Comparison of ENCODE assay signal across 20 cellular contexts in genomic region chr1:72023063-72023647, GRCh38.
"Had no signal": no experiment of that assay in that cellular context is flagged by ENCODE, and none has a peak within 500 bp of the region (broad histone marks: within the 10 kb centered on the region; RNA-seq: fewer than 3 reads in every experiment).

No MANE protein-coding gene starts in this region.

- DNase-seq: activated CD4-positive, alpha-beta T cell treated with anti-CD3 and anti-CD28 coated beads, Interleukin-2, amount 50 U/mL, for 1 hour; activated CD4-positive, CD25-positive, alpha-beta regulatory T cell treated with anti-CD3 and anti-CD28 coated beads, Interleukin-2, amount 50 U/mL, for 72 hours; activated CD8-positive, alpha-beta memory T cell treated with anti-CD3 and anti-CD28 coated beads for 24 hours; activated CD8-positive, alpha-beta memory T cell treated with anti-CD3 and anti-CD28 coated beads, Interleukin-2, amount 50 U/mL, for 48 hours; activated effector memory CD4-positive, alpha-beta T cell treated with Interleukin-2 at 50 U/mL for 16 hours; activated naive CD4-positive, alpha-beta T cell treated with anti-CD3 and anti-CD28 coated beads, Interleukin-2, amount 50 U/mL, for 16 hours; activated T-cell treated with anti-CD3 and anti-CD28 coated beads, Interleukin-2, amount 50 U/mL, for 48 hours; cerebellar nuclear complex; cortex of kidney; heart right ventricle; left lung; mammary epithelial cell; nephron progenitor cell; occipital lobe; stimulated activated CD4-positive, alpha-beta T cell treated with anti-CD3 and anti-CD28 coated beads, Interleukin-12 subunit alpha, Interleukin-12 subunit beta, amount 100 ng/mL, for 4 hours; stimulated activated CD4-positive, alpha-beta T cell treated with anti-CD3 and anti-CD28 coated beads, Interleukin-2, amount 100 ng/mL, for 24 hours; stimulated activated naive CD4-positive, alpha-beta T cell treated with Interleukin-2 at 50 U/mL for 16 hours; thyroid gland had no signal

- H3K4me3 ChIP-seq: gastroesophageal sphincter, heart right ventricle, left lung, thyroid gland had no signal

- H3K4me1 ChIP-seq: gastroesophageal sphincter, heart right ventricle, left lung, thyroid gland had no signal

- ATAC-seq: esophagus mucosa, gastroesophageal sphincter, heart right ventricle, left lung had no signal

- H3K4me1 Mint-ChIP-seq: nephron progenitor cell had no signal

- H3K9me3 ChIP-seq: gastroesophageal sphincter, heart right ventricle, left lung, thyroid gland had no signal

- H3K27ac ChIP-seq: gastroesophageal sphincter, heart right ventricle, left lung, thyroid gland had no signal

- H3K4me3 Mint-ChIP-seq: nephron progenitor cell had no signal

- H3K27ac Mint-ChIP-seq: nephron progenitor cell had no signal

- H3K27me3 ChIP-seq: gastroesophageal sphincter, heart right ventricle, left lung, thyroid gland had no signal

- H3K9me3 Mint-ChIP-seq: nephron progenitor cell had no signal

- H3K36me3 ChIP-seq: gastroesophageal sphincter, heart right ventricle, left lung, thyroid gland had no signal
